ENCODE assay signal across 8 cellular contexts in genomic region chr16:87869061-87869878, GRCh38. TPM values are rescaled to one million over a fixed set of nuclear protein-coding genes. Genes with fewer than 3 reads are reported as not detected.
DNase-seq lines count a peak whose midpoint lies in the region; ATAC-seq and TF ChIP-seq lines count a peak whose summit lies in the region.
"Not testable (repeated sequence)": the region's sequence is repeated elsewhere in the genome, so short reads cannot be mapped to it uniquely, and the experiment has no call there.

Gene SLC7A5 (minus strand): TSS chr16:87869507. CDS start chr16:87869422, 85 bp downstream.

- TF ChIP-seq CTCF in CD8-positive, alpha-beta T cell (IDR thresholded peaks at IDR 0.05) = not testable (repeated sequence)
- peak in 1 of 6 experiments; percentile 14 for TF ChIP-seq CTCF in esophagus squamous epithelium (IDR thresholded peaks at IDR 0.05)

- not testable (repeated sequence) for H3K27me3 Mint-ChIP-seq in CD8-positive, alpha-beta T cell (ENCODE audit: low read depth)

- WGBS in esophagus squamous epithelium, 2 donors = 0% methylated on average over 13 to 32 of the region's 109 CpGs

- H3K27ac Mint-ChIP-seq in CD8-positive, alpha-beta T cell = peak within 1 kb of the TSS; percentile 91

- peak in 3 of 4 donors; percentile 47 to 88 (median 82) for TF ChIP-seq POLR2A in esophagus squamous epithelium (IDR thresholded peaks at IDR 0.05)

- POLR2A ChIA-PET in CD8-positive, alpha-beta T cell (lab: Charles Lee) = interaction anchor here (0.8 to 5.1 kb wide), 8 partner anchors 13 to 155 kb away, joined by 3 to 50 read pairs (median 6); partner anchors contain the start of gene KLHDC4

- intact Hi-C loops in CD8-positive, alpha-beta T cell (cut with DNase I, micrococcal nuclease) = loop anchor here in 1 of 2 experiments (2.0 to 5.0 kb wide), 2 partner anchors 82 to 482 kb away; partner anchors contain the start of gene BANP
- intact Hi-C loops in esophagus squamous epithelium (cut with DNase I) = not testable (repeated sequence)

- peak within 1 kb of the TSS; percentile 65 for H3K4me3 ChIP-seq in CD8-positive, alpha-beta T cell (ENCODE audit: low read depth, low read length)
- peak within 1 kb of the TSS; percentile 82 for H3K4me3 ChIP-seq in HUES48 (ENCODE audit: low read depth, low read length)
- H3K4me3 ChIP-seq in esophagus squamous epithelium = peak within 1 kb of the TSS; percentile 37 to 76 (median 59)
- peak within 1 kb of the TSS; percentile 56 to 69 for H3K4me3 ChIP-seq in muscle layer of duodenum (ENCODE audit: low read depth in 1 of 2, low read length in 2 of 2)

- peaks cover 19% of the 10 kb centered on the region for H3K36me3 Mint-ChIP-seq in CD8-positive, alpha-beta T cell

- H3K9me3 ChIP-seq in CD8-positive, alpha-beta T cell (ENCODE audit: low read length); HUES48 (ENCODE audit: control insufficient read depth, insufficient read depth, low read length); esophagus squamous epithelium; muscle layer of duodenum (ENCODE audit: control insufficient read depth in 1 of 2, low read length in 2 of 2): not testable (repeated sequence)

- peak; percentile 75 to 91 (median 81) for DNase-seq in CD8-positive, alpha-beta T cell
- DNase-seq in SHP77 treated with DMSO at 0.1 percent for 48 hours (lab: John Stamatoyannopoulos, UW) = peak; percentile 68
- DNase-seq in activated T-helper 1 cell treated with anti-CD3 and anti-CD28 coated beads, Interleukin-2, amount 50 U/mL, for 16 hours (ENCODE audit: low read depth in 1 of 2, low spot score in 1 of 2) = peak; percentile 71 to 87
- DNase-seq in esophagus squamous epithelium (lab: John Stamatoyannopoulos, UW) = not testable (repeated sequence)
- DNase-seq in stimulated activated CD8-positive, alpha-beta memory T cell treated with anti-CD3 and anti-CD28 coated beads, Interleukin-2, amount 100 ng/mL, for 1 hour (ENCODE audit: low read depth in 2 of 2) = peak; percentile 76 to 79

- not testable (repeated sequence) for H3K27me3 ChIP-seq in CD8-positive, alpha-beta T cell (ENCODE audit: insufficient read depth, low read length); muscle layer of duodenum (ENCODE audit: low read depth, low read length)
- peaks cover 51% of the 10 kb centered on the region for H3K27me3 ChIP-seq in HUES48 (ENCODE audit: control insufficient read depth, insufficient read depth, low read length)
- H3K27me3 ChIP-seq in esophagus squamous epithelium = peaks cover 0 to 20% (median 0%) of the 10 kb centered on the region in 4 donors

- H3K9me3 Mint-ChIP-seq in CD8-positive, alpha-beta T cell = not testable (repeated sequence)

- CTCF ChIA-PET in CD8-positive, alpha-beta T cell (lab: Charles Lee) = interaction anchor here (1.1 to 14.0 kb wide), 8 partner anchors 10 to 100 kb away, joined by 3 to 308 read pairs (median 21); no protein-coding TSS in a partner anchor

- peak within 1 kb of the TSS; percentile 77 for H3K27ac ChIP-seq in CD8-positive, alpha-beta T cell (ENCODE audit: low read depth, low read length)
- H3K27ac ChIP-seq in HUES48 (ENCODE audit: low read depth, low read length) (peak within 1 kb of the TSS; percentile 95), esophagus squamous epithelium (peak within 1 kb of the TSS; percentile 72 to 85 (median 82))
- H3K27ac ChIP-seq in muscle layer of duodenum (ENCODE audit: low read length) = not testable (repeated sequence)

- H3K4me3 Mint-ChIP-seq in CD8-positive, alpha-beta T cell = peak within 1 kb of the TSS; percentile 92

- peak within 1 kb of the TSS; percentile 71 for H3K9ac ChIP-seq in HUES48 (ENCODE audit: low read depth, low read length)

- peaks cover 30% of the 10 kb centered on the region for H3K4me1 ChIP-seq in CD8-positive, alpha-beta T cell (ENCODE audit: insufficient read depth, low read length)
- H3K4me1 ChIP-seq in HUES48 (ENCODE audit: control insufficient read depth, insufficient read depth, low read length) (peaks cover 43% of the 10 kb centered on the region), esophagus squamous epithelium (peaks cover 10 to 82% (median 14%) of the 10 kb centered on the region in 3 donors)
- H3K4me1 ChIP-seq in muscle layer of duodenum (ENCODE audit: control insufficient read depth in 1 of 2, insufficient read depth in 2 of 2, low read length in 2 of 2) = not testable (repeated sequence)

- H3K36me3 ChIP-seq in CD8-positive, alpha-beta T cell (ENCODE audit: insufficient read depth, low read length); HUES48 (ENCODE audit: control insufficient read depth, insufficient read depth, low read length); esophagus squamous epithelium; muscle layer of duodenum (ENCODE audit: control insufficient read depth in 1 of 2, insufficient read depth in 2 of 2, low read length in 2 of 2): not testable (repeated sequence)

- peaks cover 37% of the 10 kb centered on the region for H3K4me1 Mint-ChIP-seq in CD8-positive, alpha-beta T cell (ENCODE audit: low read depth)

- ATAC-seq in CD8-positive, alpha-beta T cell = peak; percentile 63
- ATAC-seq in GM21390 (IDR thresholded peaks at IDR 0.05; ENCODE audit: unreplicated experiment) = peak; percentile 61

RNA-seq across cellular contexts. Expression of gene SLC7A5, which starts in this region (rescaled TPM):
- total RNA-seq in CD8-positive, alpha-beta T cell = 100 to 1,000 TPM; 359 to 369 TPM
- 100 to 1,000 TPM in 3 of 4 donors, 10 to 100 TPM in 1; 75.3 to 179 (median 145) TPM for total RNA-seq in esophagus squamous epithelium
